ENCODE assay signal across 19 cellular contexts in genomic region chr2:42073739-42074138, GRCh38. TPM values are rescaled to one million over a fixed set of nuclear protein-coding genes. Genes with fewer than 3 reads are reported as not detected.
"Had no signal": no experiment of that assay in that cellular context is flagged by ENCODE, and none has a peak within 500 bp of the region (broad histone marks: within the 10 kb centered on the region; RNA-seq: fewer than 3 reads in every experiment).

No MANE protein-coding gene starts in this region.

- ATAC-seq: lower lobe of right lung, SK-N-SH treated with all-trans-retinoic acid at 6 μM for 48 hours had no signal

- H3K79me2 ChIP-seq: parathyroid adenoma had no signal

- H3K4me3 ChIP-seq: cardiac muscle cell, lower lobe of right lung, skin epidermis, tibial nerve had no signal

- H3K36me3 ChIP-seq: cardiac muscle cell, lower lobe of right lung, tibial nerve had no signal

- H3K27ac ChIP-seq: cardiac muscle cell, epithelial cell of prostate, parathyroid adenoma, skin epidermis had no signal

- H3K27me3 ChIP-seq: cardiac muscle cell, tibial nerve had no signal

- H3K9ac ChIP-seq: parathyroid adenoma had no signal

- H3K9me3 ChIP-seq: lower lobe of right lung, tibial nerve had no signal

- H2AFZ ChIP-seq: parathyroid adenoma had no signal

- DNase-seq: activated CD4-positive, alpha-beta T cell treated with anti-CD3 and anti-CD28 coated beads, Interleukin-2, amount 50 U/mL, for 48 hours; activated CD4-positive, CD25-positive, alpha-beta regulatory T cell treated with anti-CD3 and anti-CD28 coated beads, Interleukin-2, amount 50 U/mL, for 72 hours; activated naive CD4-positive, alpha-beta T cell treated with anti-CD3 and anti-CD28 coated beads, Interleukin-2, amount 10 ng/mL, durations not matched to agents 7 days and 5 days; activated T-cell treated with anti-CD3 and anti-CD28 coated beads, Interleukin-2, amount 50 U/mL, for 1 hour; immature natural killer cell; lower lobe of right lung; naive B cell; retina; stimulated activated CD4-positive, alpha-beta T cell treated with anti-CD3 and anti-CD28 coated beads, Interleukin-15, amount 100 ng/mL, for 24 hours; stimulated activated CD4-positive, alpha-beta T cell treated with anti-CD3 and anti-CD28 coated beads, Interleukin-4, amount 100 ng/mL, for 24 hours; stimulated activated naive CD4-positive, alpha-beta T cell; T-helper 1 cell; T1000 had no signal

- H3K4me1 ChIP-seq: parathyroid adenoma had no signal

RNA-seq across cellular contexts. Expression of gene PKDCC, which starts 25.9 kb away (rescaled TPM):
- polyA plus RNA-seq: immature natural killer cell had no signal
